Comparison of ENCODE assay signal across 23 cellular contexts in genomic region chr20:8057871-8058270, GRCh38. TPM values are rescaled to one million over a fixed set of nuclear protein-coding genes. Genes with fewer than 3 reads are reported as not detected.
A peak's percentile ranks its signal among the peaks of the same experiment; 100 is the strongest.
DNase-seq lines count a peak whose midpoint lies in the region; ATAC-seq and TF ChIP-seq lines count a peak whose summit lies in the region.
"Had no signal": no experiment of that assay in that cellular context is flagged by ENCODE, and none has a peak within 500 bp of the region (broad histone marks: within the 10 kb centered on the region; RNA-seq: fewer than 3 reads in every experiment).

No MANE protein-coding gene starts in this region.

- H3K36me3 ChIP-seq in gastroesophageal sphincter = no peaks in the 10 kb centered on the region
- H3K36me3 ChIP-seq: MG63, Peyer's patch had no signal

- TF ChIP-seq EP300 in gastroesophageal sphincter (IDR thresholded peaks at IDR 0.05) = no peak

- H3K9me3 Mint-ChIP-seq in nephron = no peaks in the 10 kb centered on the region
- no peaks in the 10 kb centered on the region for H3K9me3 Mint-ChIP-seq in stimulated activated effector memory CD8-positive, alpha-beta T cell treated with anti-CD3 and anti-CD28 coated beads, Interleukin-12 subunit alpha, Interleukin-12 subunit beta, amount 100 ng/mL, for 72 hours

- no peak overlapping the region for H3K4me3 ChIP-seq in gastroesophageal sphincter
- H3K4me3 ChIP-seq: GM12878, MG63, Peyer's patch had no signal

- peaks cover 0 to 46% (median 19%) of the 10 kb centered on the region in 3 donors for H3K4me1 ChIP-seq in gastroesophageal sphincter
- H3K4me1 ChIP-seq: Peyer's patch had no signal

- H3K27me3 Mint-ChIP-seq in nephron (ENCODE audit: low read depth) = no peaks in the 10 kb centered on the region

- no peak overlapping the region for H3K27ac ChIP-seq in gastroesophageal sphincter
- H3K27ac ChIP-seq: Peyer's patch had no signal

- TF ChIP-seq CTCF in nephron (IDR thresholded peaks at IDR 0.05; ENCODE audit: unreplicated experiment in 3 of 3) (no peak), gastroesophageal sphincter (IDR thresholded peaks at IDR 0.05) (no peak)

- DNase-seq in NCI-H510A treated with DMSO at 0.1 percent for 48 hours (lab: John Stamatoyannopoulos, UW) (peak; percentile 26), NCI-H510A (lab: John Stamatoyannopoulos, UW) (no peak), MV-4-11 (lab: John Stamatoyannopoulos, UW) (peak; percentile 24), SHP77 (lab: John Stamatoyannopoulos, UW) (peak; percentile 84 to 88)
- DNase-seq in stimulated activated effector memory CD8-positive, alpha-beta T cell treated with anti-CD3 and anti-CD28 coated beads, Interleukin-12 subunit alpha, Interleukin-12 subunit beta, amount 100 ng/mL, for 72 hours (ENCODE audit: low spot score in 2 of 2) = no peak
- DNase-seq: EL; GDM1; HCEC 1CT; IMR-90; KG1; MG63; NCI-H1105; NCI-H146; NCI-H1930; NCI-H2107; NCI-H774; NK-92 treated with Interleukin-12 subunit alpha and Interleukin-12 subunit beta, amount 100 ng/mL, for 24 hours; OCI-M1; Peyer's patch had no signal

- peak overlapping the region; percentile 10 to 32 (median 17) for H3K27ac Mint-ChIP-seq in nephron
- no peak overlapping the region for H3K27ac Mint-ChIP-seq in stimulated activated effector memory CD8-positive, alpha-beta T cell treated with anti-CD3 and anti-CD28 coated beads, Interleukin-12 subunit alpha, Interleukin-12 subunit beta, amount 100 ng/mL, for 72 hours

- no peak for TF ChIP-seq POLR2A in gastroesophageal sphincter (IDR thresholded peaks at IDR 0.05)

- H3K36me3 Mint-ChIP-seq in nephron (ENCODE audit: low read depth) = no peaks in the 10 kb centered on the region
- no peaks in the 10 kb centered on the region for H3K36me3 Mint-ChIP-seq in stimulated activated effector memory CD8-positive, alpha-beta T cell treated with anti-CD3 and anti-CD28 coated beads, Interleukin-12 subunit alpha, Interleukin-12 subunit beta, amount 100 ng/mL, for 72 hours

- H3K4me3 Mint-ChIP-seq in nephron = peak overlapping the region in 1 of 3 experiments; percentile 1
- H3K4me3 Mint-ChIP-seq in stimulated activated effector memory CD8-positive, alpha-beta T cell treated with anti-CD3 and anti-CD28 coated beads, Interleukin-12 subunit alpha, Interleukin-12 subunit beta, amount 100 ng/mL, for 72 hours = no peak overlapping the region

- peaks cover 37% of the 10 kb centered on the region for H3K4me1 Mint-ChIP-seq in nephron
- no peaks in the 10 kb centered on the region for H3K4me1 Mint-ChIP-seq in stimulated activated effector memory CD8-positive, alpha-beta T cell treated with anti-CD3 and anti-CD28 coated beads, Interleukin-12 subunit alpha, Interleukin-12 subunit beta, amount 100 ng/mL, for 72 hours

- ATAC-seq in GM19351 (IDR thresholded peaks at IDR 0.05; ENCODE audit: unreplicated experiment) (no peak), gastroesophageal sphincter (no peak)
- ATAC-seq in stimulated activated effector memory CD8-positive, alpha-beta T cell treated with anti-CD3 and anti-CD28 coated beads, Interleukin-12 subunit alpha, Interleukin-12 subunit beta, amount 100 ng/mL, for 72 hours = no peak
- ATAC-seq: GM12878 had no signal

- H3K27me3 ChIP-seq in gastroesophageal sphincter = no peaks in the 10 kb centered on the region
- H3K27me3 ChIP-seq: MG63, Peyer's patch had no signal

- 43 to 85% methylated on average over 2 to 3 of the region's 3 CpGs for WGBS in gastroesophageal sphincter (ENCODE audit: low coverage in 1 of 2), 2 donors

- H3K9me3 ChIP-seq in gastroesophageal sphincter = no peaks in the 10 kb centered on the region
- H3K9me3 ChIP-seq: MG63, Peyer's patch had no signal

RNA-seq across cellular contexts. Expression of gene TMX4, which starts 38.3 kb away (rescaled TPM):
- 10 to 100 TPM; 44.7 to 76.1 (median 61.2) TPM for total RNA-seq in gastroesophageal sphincter

Comparison
In these comparisons a context has a peak if more than half of its experiments do, and no peak if none do; other contexts are left out.
1. DNase-seq: peak in NCI-H510A treated with DMSO at 0.1 percent for 48 hours (single experiment), MV-4-11 (single experiment) and SHP77 (2 of 2); none in NCI-H510A (single experiment) and stimulated activated effector memory CD8-positive, alpha-beta T cell treated with anti-CD3 and anti-CD28 coated beads, Interleukin-12 subunit alpha, Interleukin-12 subunit beta, amount 100 ng/mL, for 72 hours (0 of 2).